Comparison of ENCODE assay signal across 9 cellular contexts in the genomic region with DNA sequence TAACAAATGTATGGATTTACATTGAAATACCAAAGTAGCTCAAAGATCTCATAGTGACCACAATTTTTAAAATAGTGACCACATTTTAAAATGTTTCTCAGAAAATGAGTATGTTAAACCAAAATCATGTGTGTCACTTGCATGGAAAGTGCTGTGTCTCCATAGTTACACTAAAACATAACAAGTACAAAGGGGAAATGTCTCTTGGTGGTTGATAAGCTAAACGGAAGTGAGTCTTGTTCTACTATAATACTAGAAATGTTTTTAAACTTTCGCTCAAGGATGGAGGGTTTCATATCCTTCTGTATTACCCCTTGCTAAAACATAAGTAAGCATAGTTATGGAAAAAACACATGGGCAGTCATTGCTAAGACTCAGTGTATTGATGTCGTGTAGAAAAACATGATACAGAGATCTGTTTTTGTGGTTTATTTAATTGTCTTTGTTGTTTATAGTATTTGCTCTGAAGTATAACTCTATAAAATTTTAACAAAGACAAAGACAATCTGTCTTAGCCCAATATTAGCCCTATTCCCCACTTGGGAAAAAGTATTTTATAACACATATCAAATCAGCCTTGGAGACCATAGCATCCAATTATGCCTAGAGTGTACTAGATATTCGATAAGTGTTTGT. TPM values are rescaled to one million over a fixed set of nuclear protein-coding genes. Genes with fewer than 3 reads are reported as not detected.
DNase-seq lines count a peak whose midpoint lies in the region; ATAC-seq and TF ChIP-seq lines count a peak whose summit lies in the region.
"Had no signal": no experiment of that assay in that cellular context is flagged by ENCODE, and none has a peak within 500 bp of the region (broad histone marks: within the 10 kb centered on the region; RNA-seq: fewer than 3 reads in every experiment).

No MANE protein-coding gene starts in this region.

- H3K4me3 ChIP-seq in muscle layer of duodenum (ENCODE audit: low read depth in 1 of 2, low read length in 2 of 2) (no peak overlapping the region), coronary artery (no peak overlapping the region)

- peak overlapping the region; percentile 56 for H3K27ac ChIP-seq in muscle layer of duodenum (ENCODE audit: low read length)
- H3K27ac ChIP-seq in coronary artery, result peak overlapping the region in 1 of 2 donors; percentile 18
- H3K27ac ChIP-seq: 22Rv1 had no signal

- H3K27me3 Mint-ChIP-seq in T-cell (no peaks in the 10 kb centered on the region), nephron progenitor cell (ENCODE audit: low read depth, poor library complexity) (no peaks in the 10 kb centered on the region)

- TF ChIP-seq CTCF in nephron progenitor cell (IDR thresholded peaks at IDR 0.05), result no peak
- no peak for TF ChIP-seq CTCF in coronary artery (IDR thresholded peaks at IDR 0.05)

- no peaks in the 10 kb centered on the region for H3K27me3 ChIP-seq in muscle layer of duodenum (ENCODE audit: low read depth, low read length)

- no peaks in the 10 kb centered on the region for H3K9me3 ChIP-seq in muscle layer of duodenum (ENCODE audit: control insufficient read depth in 1 of 2, low read length in 2 of 2)

- no peaks in the 10 kb centered on the region for H3K36me3 Mint-ChIP-seq in T-cell
- no peaks in the 10 kb centered on the region for H3K36me3 Mint-ChIP-seq in nephron progenitor cell (ENCODE audit: low read depth)

- CTCF ChIA-PET in T-cell (lab: Charles Lee), result interaction anchor here in 1 of 2 donors (0.6 to 3.5 kb wide), 12 partner anchors 10 to 50 kb away, joined by 3 to 34 read pairs (median 8); partner anchors contain the start of genes DENND4A and RAB11A

- H3K9me3 Mint-ChIP-seq in T-cell, result no peaks in the 10 kb centered on the region
- peaks cover 2% of the 10 kb centered on the region for H3K9me3 Mint-ChIP-seq in nephron progenitor cell

- H3K27ac Mint-ChIP-seq in T-cell (peak overlapping the region; percentile 96 to 97), nephron progenitor cell (no peak overlapping the region)

- H3K4me1 Mint-ChIP-seq in T-cell (peaks cover 58 to 64% (median 61%) of the 10 kb centered on the region in 3 donors), nephron progenitor cell (peaks cover under 1% of the 10 kb centered on the region)

- no peaks in the 10 kb centered on the region for H3K36me3 ChIP-seq in muscle layer of duodenum (ENCODE audit: control insufficient read depth in 1 of 2, insufficient read depth in 2 of 2, low read length in 2 of 2)

- DNase-seq in NCI-H2107 treated with DMSO at 0.1 percent for 48 hours (lab: John Stamatoyannopoulos, UW; ENCODE audit: unreplicated experiment) (peak; percentile 13), NCI-H2107 (lab: John Stamatoyannopoulos, UW) (no peak), T-cell (peak in 4 of 34 experiments; percentile 21 to 45 (median 29)), nephron progenitor cell (no peak), 8988T (no peak), coronary artery (ENCODE audit: low spot score) (no peak)

- POLR2A ChIA-PET in T-cell (lab: Charles Lee), result interaction anchor here (0.6 to 3.3 kb wide), 18 partner anchors 8 to 598 kb away, joined by 3 to 98 read pairs (median 4); partner anchors contain the start of genes DENND4A (in 2 of the 2) and RAB11A (in 1 of the 2)

- ATAC-seq in HG03064 (IDR thresholded peaks at IDR 0.05; ENCODE audit: low read depth, unreplicated experiment), result peak; percentile 57
- ATAC-seq in T-cell (replicated peaks in 1 of 4), result peak; percentile 90 to 95 (median 92)

- peaks cover 0 to 2% of the 10 kb centered on the region in 2 donors for H3K4me1 ChIP-seq in muscle layer of duodenum (ENCODE audit: control insufficient read depth in 1 of 2, insufficient read depth in 2 of 2, low read length in 2 of 2)

- H3K4me3 Mint-ChIP-seq in T-cell (peak overlapping the region; percentile 62 to 79 (median 63)), nephron progenitor cell (no peak overlapping the region)

RNA-seq across cellular contexts. Expression of gene DENND4A, which starts 27.0 kb away (rescaled TPM):
- total RNA-seq in T-cell, result 10 to 100 TPM; 49.7 to 76.3 (median 57.1) TPM

RNA-seq across cellular contexts. Expression of gene RAB11A, which starts 50.2 kb away (rescaled TPM):
- 100 to 1,000 TPM in 1 of 5 donors, 10 to 100 TPM in 4; 82.4 to 103 (median 97.5) TPM for total RNA-seq in T-cell
